Comparison of ENCODE assay signal across 8 cellular contexts in the genomic region with DNA sequence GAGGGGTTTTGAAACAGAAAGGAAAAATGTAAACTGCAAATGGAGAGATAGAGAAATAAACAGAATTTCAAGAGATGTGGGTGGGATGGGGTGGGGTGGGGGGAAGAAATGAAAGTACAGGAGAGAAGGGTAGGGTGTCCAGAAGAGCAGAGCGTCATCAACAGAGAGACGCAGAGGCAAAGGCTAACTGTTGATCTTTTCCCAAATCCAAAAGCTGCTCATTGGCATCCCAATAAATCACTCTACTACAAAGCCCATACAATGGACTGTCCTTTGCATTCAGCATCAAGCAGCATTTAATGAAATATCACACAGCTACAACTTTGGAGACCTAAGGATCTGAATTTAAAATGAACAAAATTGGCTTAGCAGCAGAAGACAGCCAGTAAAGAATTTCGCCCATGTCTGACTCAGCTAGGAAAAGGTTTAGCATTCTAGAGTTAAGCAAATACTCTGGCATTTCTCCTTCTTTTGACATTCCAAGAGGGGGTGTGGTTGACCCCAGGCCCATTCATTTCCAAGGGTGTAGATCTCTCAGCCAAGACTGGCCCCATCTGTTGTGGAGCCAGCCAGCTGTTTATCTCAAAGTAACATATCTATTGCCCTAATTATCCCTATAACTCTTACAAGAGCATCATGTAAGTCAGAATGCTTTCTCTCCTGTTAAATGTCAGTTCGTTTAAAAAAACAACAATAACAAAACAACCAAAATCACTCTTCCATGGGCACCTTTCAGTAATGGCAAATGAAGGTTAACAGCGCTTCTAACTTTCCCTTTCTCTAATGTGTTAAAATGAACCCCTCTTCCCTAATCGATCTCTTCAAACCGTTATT. TPM values are rescaled to one million over a fixed set of nuclear protein-coding genes. Genes with fewer than 3 reads are reported as not detected.
A peak's percentile ranks its signal among the peaks of the same experiment; 100 is the strongest.
DNase-seq lines count a peak whose midpoint lies in the region; ATAC-seq and TF ChIP-seq lines count a peak whose summit lies in the region.

No MANE protein-coding gene starts in this region.

- 34 to 36% methylated on average over 7 of the region's 7 CpGs for WGBS in body of pancreas, 2 donors
- WGBS in aorta, 2 donors = 2 to 3% methylated on average over 7 of the region's 7 CpGs

- no peak for TF ChIP-seq CTCF in AG09319 (IDR thresholded peaks at IDR 0.05; ENCODE audit: low read depth, low read length)
- no peak for TF ChIP-seq CTCF in body of pancreas (IDR thresholded peaks at IDR 0.05)

- TF ChIP-seq POLR2A in body of pancreas (IDR thresholded peaks at IDR 0.05) = no peak

- peaks cover 20% of the 10 kb centered on the region for H3K4me1 ChIP-seq in body of pancreas
- H3K4me1 ChIP-seq in aorta (ENCODE audit: control insufficient read depth in 1 of 2, insufficient read depth in 2 of 2, low read length in 2 of 2) = peaks cover 2 to 5% of the 10 kb centered on the region in 2 donors

- H3K27ac ChIP-seq in body of pancreas = peak overlapping the region; percentile 78 to 97 (median 92)
- peak overlapping the region; percentile 88 for H3K27ac ChIP-seq in layer of hippocampus (ENCODE audit: low read depth, low read length)
- peak overlapping the region; percentile 35 to 65 for H3K27ac ChIP-seq in aorta (ENCODE audit: low read depth in 1 of 2, low read length in 2 of 2)

- intact Hi-C loops in body of pancreas (cut with DNase I) = no loop called here
- intact Hi-C loops in aorta (cut with DNase I) = loop anchor here (2.0 to 10.0 kb wide), 5 partner anchors 87 to 168 kb away; a partner anchor contains a TSS

- no peak for ATAC-seq in body of pancreas
- ATAC-seq in aorta (ENCODE audit: low FRiP score) = no peak
- ATAC-seq in GM21576 (IDR thresholded peaks at IDR 0.05; ENCODE audit: unreplicated experiment) = no peak
- ATAC-seq in HG03139 (IDR thresholded peaks at IDR 0.05; ENCODE audit: unreplicated experiment) = no peak

- H3K4me3 ChIP-seq in body of pancreas = peak overlapping the region in 1 of 2 donors; percentile 87
- H3K4me3 ChIP-seq in aorta (ENCODE audit: low read length in 2 of 2) = peak overlapping the region; percentile 71 to 76

- H3K9me3 ChIP-seq in body of pancreas (no peaks in the 10 kb centered on the region), aorta (ENCODE audit: control insufficient read depth, low read length) (no peaks in the 10 kb centered on the region)

- H3K27me3 ChIP-seq in body of pancreas = no peaks in the 10 kb centered on the region
- H3K27me3 ChIP-seq in layer of hippocampus (ENCODE audit: control insufficient read depth, insufficient read depth, low read length) = no peaks in the 10 kb centered on the region
- no peaks in the 10 kb centered on the region for H3K27me3 ChIP-seq in aorta (ENCODE audit: control insufficient read depth in 1 of 2, insufficient read depth in 2 of 2, low read length in 1 of 2)

- DNase-seq in AG09319 (ENCODE audit: extremely low read depth, low read depth) = peak; percentile 66
- DNase-seq in HT1080 (ENCODE audit: low read depth) = peak; percentile 62
- peak in 1 of 4 donors; percentile 9 for DNase-seq in body of pancreas
- no peak for DNase-seq in aorta
- no peak for DNase-seq in NCI-H2029 (lab: John Stamatoyannopoulos, UW)

- no peaks in the 10 kb centered on the region for H3K36me3 ChIP-seq in body of pancreas (replicated peaks in 1 of 2; ENCODE audit: insufficient read depth in 1 of 2, low read depth in 2 of 2)
- no peaks in the 10 kb centered on the region for H3K36me3 ChIP-seq in aorta (ENCODE audit: control insufficient read depth in 1 of 2, insufficient read depth in 2 of 2, low read length in 1 of 2)

RNA-seq across cellular contexts. Expression of a gene that starts 1.4 kb away (rescaled TPM):
- 3.2 and 6.0 TPM in 2 replicates for total RNA-seq in HT1080 (2014; rRNA removed; shearing (Covaris generic))
- 3.8 and 4.1 TPM in 2 replicates for polyA plus RNA-seq in HT1080 (2015; cell fraction: cytosol; rRNA removed)
- 5.4 and 7.6 TPM in 2 replicates for polyA plus RNA-seq in HT1080 (2015; cell fraction: nucleus; rRNA removed)
- total RNA-seq in body of pancreas (10 to 100 TPM in 1 of 2 donors, 1 to 10 TPM in 1; 1.6 to 10.4 TPM), aorta (10 to 100 TPM; 20.3 to 44.1 TPM)
- 1 to 10 TPM; 2.9 to 3.7 TPM for polyA plus RNA-seq in aorta

Comparison
In these comparisons a context has a peak if more than half of its experiments do, and no peak if none do; other contexts are left out.
1. DNase-seq: peak in AG09319 (single experiment) and HT1080 (single experiment); none in aorta (0 of 2) and NCI-H2029 (single experiment).
2. Peak in every context shown above with its lines, with median percentiles within 50 percentile points of each other: H3K27ac ChIP-seq.